11 cellular contexts compared by ENCODE assay signal in the genomic region with DNA sequence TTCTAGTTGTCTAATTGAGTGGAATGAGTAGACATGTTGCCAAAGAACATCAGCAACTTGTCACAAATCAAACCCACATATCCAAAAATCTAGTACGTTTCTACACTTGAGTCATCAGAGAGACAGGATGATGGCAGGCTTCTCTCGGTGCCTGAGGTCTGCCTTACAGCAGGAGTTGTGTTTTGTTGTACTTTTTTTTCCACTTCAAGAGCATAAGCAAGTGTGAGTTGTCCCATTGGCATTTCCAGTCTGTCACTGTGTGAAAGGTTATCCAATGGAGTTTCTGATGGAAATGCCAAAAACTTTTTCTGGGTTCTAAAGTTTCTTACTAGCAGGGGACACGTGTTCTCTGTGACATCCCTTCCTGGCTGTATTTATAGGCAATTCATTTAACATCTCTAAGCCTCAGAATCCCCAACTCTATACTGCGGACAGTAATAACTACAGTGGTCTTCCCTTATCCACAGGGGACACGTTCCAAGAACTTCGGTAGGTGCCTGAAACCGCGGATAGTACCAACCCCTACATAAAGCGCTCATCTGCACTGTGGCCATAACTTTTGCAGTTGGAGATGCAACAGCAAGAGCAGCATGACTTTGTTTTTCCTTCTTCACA.
A peak's percentile ranks its signal among the peaks of the same experiment; 100 is the strongest.
DNase-seq lines count a peak whose midpoint lies in the region; ATAC-seq and TF ChIP-seq lines count a peak whose summit lies in the region.
"Had no signal": no experiment of that assay in that cellular context is flagged by ENCODE, and none has a peak within 500 bp of the region (broad histone marks: within the 10 kb centered on the region; RNA-seq: fewer than 3 reads in every experiment).

No MANE protein-coding gene starts in this region.

- H3K9me3 Mint-ChIP-seq in activated CD8-positive, alpha-beta T cell treated with anti-CD3 and anti-CD28 coated beads for 36 hours: peaks cover 3% of the 10 kb centered on the region
- peaks cover 0 to 3% of the 10 kb centered on the region in 2 donors for H3K9me3 Mint-ChIP-seq in stimulated activated naive CD8-positive, alpha-beta T cell treated with anti-CD3 and anti-CD28 coated beads, Interleukin-15, amount 100 ng/mL, for 72 hours

- H3K27me3 ChIP-seq in ascending aorta: no peaks in the 10 kb centered on the region
- no peaks in the 10 kb centered on the region for H3K27me3 ChIP-seq in WERI-Rb-1 (ENCODE audit: insufficient read depth, low read depth, severe bottlenecking)

- H3K36me3 Mint-ChIP-seq in activated CD8-positive, alpha-beta T cell treated with anti-CD3 and anti-CD28 coated beads for 36 hours (ENCODE audit: low read depth): no peaks in the 10 kb centered on the region
- H3K36me3 Mint-ChIP-seq: CD14-positive monocyte had no signal

- in situ Hi-C loops in KBM-7 (cut with MboI; ENCODE audit: low pct_unique_long_range_greater_than_20kb, low sequenced_read_pairs): no loop called here

- peaks cover 30% of the 10 kb centered on the region for H3K27me3 Mint-ChIP-seq in activated CD8-positive, alpha-beta T cell treated with anti-CD3 and anti-CD28 coated beads for 36 hours
- peaks cover 68% of the 10 kb centered on the region for H3K27me3 Mint-ChIP-seq in stimulated activated naive CD8-positive, alpha-beta T cell treated with anti-CD3 and anti-CD28 coated beads, Interleukin-15, amount 100 ng/mL, for 72 hours

- no peaks in the 10 kb centered on the region for H3K36me3 ChIP-seq in ascending aorta
- no peaks in the 10 kb centered on the region for H3K36me3 ChIP-seq in WERI-Rb-1

- no peaks in the 10 kb centered on the region for H3K4me1 ChIP-seq in ascending aorta

- no peak overlapping the region for H3K4me3 ChIP-seq in fibroblast of the aortic adventitia (ENCODE audit: low read depth, low read length)
- no peak overlapping the region for H3K4me3 ChIP-seq in ascending aorta
- H3K4me3 ChIP-seq in WERI-Rb-1 (ENCODE audit: low read depth, low read length): no peak overlapping the region

- peak overlapping the region; percentile 53 for H3K4me3 Mint-ChIP-seq in activated CD8-positive, alpha-beta T cell treated with anti-CD3 and anti-CD28 coated beads for 36 hours
- H3K4me3 Mint-ChIP-seq in stimulated activated naive CD8-positive, alpha-beta T cell treated with anti-CD3 and anti-CD28 coated beads, Interleukin-15, amount 100 ng/mL, for 72 hours: peak overlapping the region; percentile 54 to 59

- TF ChIP-seq CTCF in activated CD8-positive, alpha-beta T cell treated with anti-CD3 and anti-CD28 coated beads for 36 hours (IDR thresholded peaks at IDR 0.05): no peak
- no peak for TF ChIP-seq CTCF in fibroblast of the aortic adventitia (IDR thresholded peaks at IDR 0.05; ENCODE audit: insufficient read depth, low read length)
- TF ChIP-seq CTCF in ascending aorta (IDR thresholded peaks at IDR 0.05): no peak
- TF ChIP-seq CTCF in WERI-Rb-1 (IDR thresholded peaks at IDR 0.05; ENCODE audit: low read depth, low read length): no peak

- peak; percentile 72 for DNase-seq in activated effector memory CD4-positive, alpha-beta T cell treated with anti-CD3 and anti-CD28 coated beads, Interleukin-2, amount 50 U/mL, for 16 hours
- no peak for DNase-seq in activated effector memory CD4-positive, alpha-beta T cell treated with Interleukin-2 at 50 U/mL for 16 hours
- DNase-seq in activated CD8-positive, alpha-beta T cell treated with anti-CD3 and anti-CD28 coated beads for 36 hours: peak; percentile 70
- DNase-seq in fibroblast of the aortic adventitia (ENCODE audit: low read depth): peak; percentile 78
- DNase-seq in stimulated activated naive CD8-positive, alpha-beta T cell treated with anti-CD3 and anti-CD28 coated beads, Interleukin-15, amount 100 ng/mL, for 72 hours: peak; percentile 28 to 65
- no peak for DNase-seq in ascending aorta (ENCODE audit: low spot score in 2 of 2)
- DNase-seq in WERI-Rb-1: no peak
- no peak for DNase-seq in KBM-7
- DNase-seq: NCI-H2029, T-helper 9 cell had no signal

- CTCF ChIA-PET in activated CD8-positive, alpha-beta T cell treated with anti-CD3 and anti-CD28 coated beads for 36 hours (lab: Charles Lee): no interaction called here

- peaks cover 61% of the 10 kb centered on the region for H3K4me1 Mint-ChIP-seq in activated CD8-positive, alpha-beta T cell treated with anti-CD3 and anti-CD28 coated beads for 36 hours (ENCODE audit: low read depth)
- H3K4me1 Mint-ChIP-seq in stimulated activated naive CD8-positive, alpha-beta T cell treated with anti-CD3 and anti-CD28 coated beads, Interleukin-15, amount 100 ng/mL, for 72 hours: peaks cover 54% of the 10 kb centered on the region

- intact Hi-C loops in activated CD8-positive, alpha-beta T cell treated with anti-CD3 and anti-CD28 coated beads for 36 hours (cut with micrococcal nuclease): loop anchor here (2.0 to 5.0 kb wide), 2 partner anchors 53 to 104 kb away; no protein-coding TSS in a partner anchor
- intact Hi-C loops in ascending aorta (cut with DNase I): no loop called here

- POLR2A ChIA-PET in activated CD8-positive, alpha-beta T cell treated with anti-CD3 and anti-CD28 coated beads for 36 hours (lab: Charles Lee): no interaction called here

- no peaks in the 10 kb centered on the region for H3K9me3 ChIP-seq in ascending aorta
- no peaks in the 10 kb centered on the region for H3K9me3 ChIP-seq in WERI-Rb-1 (ENCODE audit: severe bottlenecking)

- H3K27ac ChIP-seq in ascending aorta (no peak overlapping the region), WERI-Rb-1 (no peak overlapping the region)

- peak overlapping the region; percentile 93 for H3K27ac Mint-ChIP-seq in activated CD8-positive, alpha-beta T cell treated with anti-CD3 and anti-CD28 coated beads for 36 hours
- H3K27ac Mint-ChIP-seq in stimulated activated naive CD8-positive, alpha-beta T cell treated with anti-CD3 and anti-CD28 coated beads, Interleukin-15, amount 100 ng/mL, for 72 hours: peak overlapping the region in 1 of 2 donors; percentile 49
- H3K27ac Mint-ChIP-seq: CD14-positive monocyte had no signal

- peak; percentile 86 for ATAC-seq in activated CD8-positive, alpha-beta T cell treated with anti-CD3 and anti-CD28 coated beads for 36 hours
- peak; percentile 93 for ATAC-seq in stimulated activated naive CD8-positive, alpha-beta T cell treated with anti-CD3 and anti-CD28 coated beads, Interleukin-15, amount 100 ng/mL, for 72 hours

Comparison
In these comparisons a context has a peak if more than half of its experiments do, and no peak if none do; other contexts are left out.
1. DNase-seq: peak in activated effector memory CD4-positive, alpha-beta T cell treated with anti-CD3 and anti-CD28 coated beads, Interleukin-2, amount 50 U/mL, for 16 hours (single experiment), activated CD8-positive, alpha-beta T cell treated with anti-CD3 and anti-CD28 coated beads for 36 hours (single experiment), fibroblast of the aortic adventitia (single experiment) and stimulated activated naive CD8-positive, alpha-beta T cell treated with anti-CD3 and anti-CD28 coated beads, Interleukin-15, amount 100 ng/mL, for 72 hours (2 of 2); none in activated effector memory CD4-positive, alpha-beta T cell treated with Interleukin-2 at 50 U/mL for 16 hours (single experiment), ascending aorta (0 of 2), WERI-Rb-1 (single experiment) and KBM-7 (single experiment).